ENCODE assay signal across 8 cellular contexts in genomic region chr19:16325671-16326400, GRCh38. TPM values are rescaled to one million over a fixed set of nuclear protein-coding genes. Genes with fewer than 3 reads are reported as not detected.
A peak's percentile ranks its signal among the peaks of the same experiment; 100 is the strongest.
DNase-seq lines count a peak whose midpoint lies in the region; ATAC-seq and TF ChIP-seq lines count a peak whose summit lies in the region.

No MANE protein-coding gene starts in this region.

- ATAC-seq in activated T-helper 17 cell treated with anti-CD3 and anti-CD28 coated beads, Interleukin-2, amount 50 U/mL, for 72 hours (replicated peaks), result no peak
- no peak for ATAC-seq in GM18498 (IDR thresholded peaks at IDR 0.05; ENCODE audit: unreplicated experiment)
- no peak for ATAC-seq in HG03025 (IDR thresholded peaks at IDR 0.05; ENCODE audit: low FRiP score, unreplicated experiment)

- H3K9me3 ChIP-seq in KOPT-K1 (ENCODE audit: insufficient read depth, low read length, poor library complexity, severe bottlenecking), result no peaks in the 10 kb centered on the region
- no peaks in the 10 kb centered on the region for H3K9me3 ChIP-seq in cardiac muscle cell (ENCODE audit: low read depth)

- H3K4me1 Mint-ChIP-seq in activated T-helper 17 cell treated with anti-CD3 and anti-CD28 coated beads, Interleukin-2, amount 50 U/mL, for 72 hours, result peaks cover 30% of the 10 kb centered on the region

- peak overlapping the region; percentile 39 for H3K4me3 ChIP-seq in cardiac muscle cell

- H3K27ac Mint-ChIP-seq in activated T-helper 17 cell treated with anti-CD3 and anti-CD28 coated beads, Interleukin-2, amount 50 U/mL, for 72 hours, result peak overlapping the region; percentile 62

- no peak for TF ChIP-seq CTCF in cardiac muscle cell (IDR thresholded peaks at IDR 0.05; ENCODE audit: low read depth, low read length)

- peaks cover 12% of the 10 kb centered on the region for H3K27me3 Mint-ChIP-seq in activated T-helper 17 cell treated with anti-CD3 and anti-CD28 coated beads, Interleukin-2, amount 50 U/mL, for 72 hours

- H3K36me3 Mint-ChIP-seq in activated T-helper 17 cell treated with anti-CD3 and anti-CD28 coated beads, Interleukin-2, amount 50 U/mL, for 72 hours (ENCODE audit: low read depth), result peaks cover 30% of the 10 kb centered on the region

- no peaks in the 10 kb centered on the region for H3K36me3 ChIP-seq in KOPT-K1 (ENCODE audit: insufficient read depth, low read length)
- peaks cover 8% of the 10 kb centered on the region for H3K36me3 ChIP-seq in cardiac muscle cell

- H3K27me3 ChIP-seq in cardiac muscle cell, result peaks cover 46% of the 10 kb centered on the region

- H3K9me3 Mint-ChIP-seq in activated T-helper 17 cell treated with anti-CD3 and anti-CD28 coated beads, Interleukin-2, amount 50 U/mL, for 72 hours, result no peaks in the 10 kb centered on the region

- H3K27ac ChIP-seq in KOPT-K1 (ENCODE audit: low read depth, low read length, poor library complexity, severe bottlenecking), result peak overlapping the region; percentile 5
- H3K27ac ChIP-seq in cardiac muscle cell, result no peak overlapping the region

- H3K4me3 Mint-ChIP-seq in activated T-helper 17 cell treated with anti-CD3 and anti-CD28 coated beads, Interleukin-2, amount 50 U/mL, for 72 hours, result peak overlapping the region; percentile 84

- H3K4me1 ChIP-seq in cardiac muscle cell (ENCODE audit: low read depth), result peaks cover 6% of the 10 kb centered on the region

- DNase-seq in CD1c-positive myeloid dendritic cell (ENCODE audit: extremely low spot score) (peak; percentile 50), cardiac muscle cell (ENCODE audit: low read depth in 1 of 2, low spot score in 1 of 2) (peak; percentile 52 to 66), retina (peak; percentile 30), dedifferentiated amniotic fluid mesenchymal stem cell (ENCODE audit: extremely low spot score) (no peak)

RNA-seq across cellular contexts. Expression of gene KLF2, which starts 1.2 kb away (rescaled TPM):
- 1 to 10 TPM; 1.9 to 9.9 TPM for total RNA-seq in activated T-helper 17 cell treated with anti-CD3 and anti-CD28 coated beads, Interleukin-2, amount 50 U/mL, for 72 hours
- total RNA-seq in cardiac muscle cell, result 7.8 and 13.4 TPM in 2 replicates
- 10.9 and 12.1 TPM in 2 replicates for polyA plus RNA-seq in cardiac muscle cell
